26 cellular contexts compared by ENCODE assay signal in the genomic region with DNA sequence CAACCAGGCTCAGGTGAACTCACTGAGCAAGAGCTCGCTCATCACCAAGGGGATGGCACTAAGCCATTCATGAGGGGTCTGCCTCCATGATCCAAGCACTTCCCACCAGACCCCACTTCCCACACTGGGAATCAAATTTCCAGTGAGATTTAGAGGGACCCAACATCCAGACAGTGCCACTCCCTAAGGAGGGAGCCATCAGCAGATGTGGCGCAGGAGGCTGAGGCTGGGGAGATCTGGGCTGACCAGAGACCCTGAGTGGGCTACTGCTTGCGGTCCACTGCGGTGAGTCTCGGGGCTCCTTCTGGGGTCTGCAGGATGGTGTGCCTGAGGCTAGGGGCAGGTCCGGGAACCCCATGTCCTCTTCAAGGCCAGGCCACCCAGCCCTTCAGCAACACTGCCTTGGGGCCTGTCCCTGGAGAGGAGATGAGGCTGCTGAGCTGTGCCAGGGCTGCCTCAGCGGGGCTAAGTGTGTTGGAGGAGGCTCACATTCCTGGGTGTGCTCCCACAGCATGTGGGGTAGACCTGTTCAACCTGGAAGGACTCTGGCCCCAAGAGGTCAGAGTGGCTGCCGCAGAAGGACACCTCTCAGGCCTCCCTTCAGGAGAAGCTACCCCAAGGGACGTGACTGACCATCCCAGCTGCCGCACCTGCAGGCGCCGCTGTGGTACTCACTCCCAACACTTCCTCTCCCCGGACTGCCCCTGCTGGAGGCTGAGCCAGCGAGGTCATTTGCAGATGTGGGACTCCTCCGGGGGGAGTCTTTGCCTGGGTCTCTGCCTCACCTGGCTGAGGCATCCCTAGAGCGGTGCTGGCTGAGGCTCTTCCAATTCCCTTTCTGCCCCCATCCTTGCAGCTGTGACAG. TPM values are rescaled to one million over a fixed set of nuclear protein-coding genes. Genes with fewer than 3 reads are reported as not detected.
DNase-seq lines count a peak whose midpoint lies in the region; ATAC-seq, FAIRE-seq and TF ChIP-seq lines count a peak whose summit lies in the region.
"Had no signal": no experiment of that assay in that cellular context is flagged by ENCODE, and none has a peak within 500 bp of the region (broad histone marks: within the 10 kb centered on the region; RNA-seq: fewer than 3 reads in every experiment).

No MANE protein-coding gene starts in this region.

- H3K36me3 ChIP-seq in SK-N-SH (replicated peaks in 1 of 2; ENCODE audit: control insufficient read depth in 1 of 2, insufficient read depth in 2 of 2, low read length in 1 of 2) (no peaks in the 10 kb centered on the region), mucosa of descending colon (ENCODE audit: low read depth) (no peaks in the 10 kb centered on the region)
- H3K36me3 ChIP-seq: BLaER1 treated with 17β-estradiol and CSF1 and Interleukin-3, amounts not matched to agents 10 nM and 100 nM; HAP-1; SJCRH30 had no signal

- no peak for TF ChIP-seq RAD21 in SK-N-SH (IDR thresholded peaks at IDR 0.05; ENCODE audit: low read length)

- no peak overlapping the region for H3K27ac ChIP-seq in SK-N-SH (ENCODE audit: low read depth in 2 of 2, low read length in 1 of 2)
- H3K27ac ChIP-seq: 22Rv1; BLaER1 treated with 17β-estradiol and CSF1 and Interleukin-3, amounts not matched to agents 10 nM and 100 nM; HL-60; KMS-11; SJCRH30 had no signal

- no peaks in the 10 kb centered on the region for H3K79me2 ChIP-seq in SK-N-SH (ENCODE audit: insufficient read depth)

- peaks cover 0 to 7% of the 10 kb centered on the region in 2 experiments; a peak in 1 of 4 replicates for H3K4me1 ChIP-seq in SK-N-SH (ENCODE audit: control insufficient read depth in 1 of 2, insufficient read depth in 2 of 2, low read depth in 1 of 2, low read length in 1 of 2)
- H3K4me1 ChIP-seq in mucosa of descending colon (ENCODE audit: low read depth): peaks cover 4% of the 10 kb centered on the region
- H3K4me1 ChIP-seq: HAP-1, SJCRH30 had no signal

- POLR2A ChIA-PET in SK-N-SH (lab: Yijun Ruan, JAX): no interaction called here
- POLR2A ChIA-PET in WTC11 (lab: Charles Lee): no interaction called here
- POLR2A ChIA-PET in activated CD4-positive, alpha-beta T cell treated with anti-CD3 and anti-CD28 coated beads, Interleukin-2, amount 10 ng/mL, durations not matched to agents 7 days and 5 days (lab: Charles Lee): no interaction called here

- 0 out of 2 replicates have a peak, but pooled peaks cover 7% of the 10 kb centered on the region for H3K27me3 ChIP-seq in SK-N-SH (ENCODE audit: insufficient read depth)
- H3K27me3 ChIP-seq: BLaER1 treated with 17β-estradiol and CSF1 and Interleukin-3, amounts not matched to agents 10 nM and 100 nM had no signal

- no peak overlapping the region for H3K4me3 ChIP-seq in SK-N-SH (ENCODE audit: low read depth in 2 of 2, low read length in 1 of 2)
- no peak overlapping the region for H3K4me3 ChIP-seq in mucosa of descending colon
- no peak overlapping the region for H3K4me3 ChIP-seq in foreskin fibroblast (ENCODE audit: low read depth in 1 of 2, low read length in 2 of 2)
- H3K4me3 ChIP-seq: BLaER1 treated with 17β-estradiol and CSF1 and Interleukin-3, amounts not matched to agents 10 nM and 100 nM; GM23338; HAP-1; SJCRH30 had no signal

- H2AFZ ChIP-seq in SK-N-SH (ENCODE audit: low read depth): no peak overlapping the region
- H2AFZ ChIP-seq: GM23338 had no signal

- DNase-seq in SK-N-SH (peak; percentile 8), WTC11 (ENCODE audit: low spot score) (peak; percentile 10), mucosa of descending colon (peak in 2 of 3 donors; percentile 6 to 31), urothelium cell line (ENCODE audit: low spot score) (no peak), foreskin fibroblast (no peak), hepatic stellate cell (ENCODE audit: low spot score) (no peak)
- DNase-seq in activated CD4-positive, alpha-beta T cell treated with anti-CD3 and anti-CD28 coated beads, Interleukin-2, amount 10 ng/mL, durations not matched to agents 7 days and 5 days: no peak
- DNase-seq: ACHN; Calu3; CD8-positive, alpha-beta memory T cell; DMS153; NCI-H1105; NCI-H146; NCI-H2029; NCI-H226; NCI-H510A treated with DMSO at 0.1 percent for 48 hours; NCI-H748 treated with DMSO at 0.1 percent for 48 hours; SJCRH30 had no signal

- peaks cover 3% of the 10 kb centered on the region; the same call in 1 of the 2 replicates for H3K9me3 Mint-ChIP-seq in WTC11
- no peaks in the 10 kb centered on the region for H3K9me3 Mint-ChIP-seq in activated CD4-positive, alpha-beta T cell treated with anti-CD3 and anti-CD28 coated beads, Interleukin-2, amount 10 ng/mL, durations not matched to agents 7 days and 5 days

- no peak for TF ChIP-seq EP300 in SK-N-SH (IDR thresholded peaks at IDR 0.05; ENCODE audit: borderline replicate concordance in 1 of 2, low read depth in 1 of 2, low read length in 1 of 2)

- H3K9me2 ChIP-seq in SK-N-SH: no peaks in the 10 kb centered on the region

- no peaks in the 10 kb centered on the region; the same call in 1 of the 2 replicates for H3K27me3 Mint-ChIP-seq in WTC11 (ENCODE audit: low read depth)
- no peaks in the 10 kb centered on the region for H3K27me3 Mint-ChIP-seq in activated CD4-positive, alpha-beta T cell treated with anti-CD3 and anti-CD28 coated beads, Interleukin-2, amount 10 ng/mL, durations not matched to agents 7 days and 5 days

- ATAC-seq in SK-N-SH treated with all-trans-retinoic acid at 6 μM for 48 hours (no peak), WTC11 (no peak), mucosa of descending colon (no peak)
- ATAC-seq: GM23338 had no signal

- no peak overlapping the region for H3K4me2 ChIP-seq in SK-N-SH
- H3K4me2 ChIP-seq: BLaER1 treated with 17β-estradiol and CSF1 and Interleukin-3, amounts not matched to agents 10 nM and 100 nM; GM23338; KMS-11 had no signal

- CTCF ChIA-PET in SK-N-SH (lab: Yijun Ruan, JAX) (interaction anchor here (0.9 to 7.8 kb wide), 3 partner anchors 7 to 37 kb away, joined by 3 to 65 read pairs (median 30); no protein-coding TSS in a partner anchor), WTC11 (lab: Charles Lee) (interaction anchor here (0.9 to 1.3 kb wide), 2 partner anchors 7 to 15 kb away, joined by 3 to 5 read pairs; no protein-coding TSS in a partner anchor)
- CTCF ChIA-PET in activated CD4-positive, alpha-beta T cell treated with anti-CD3 and anti-CD28 coated beads, Interleukin-2, amount 10 ng/mL, durations not matched to agents 7 days and 5 days (lab: Charles Lee): interaction anchor here (1.5 to 2.4 kb wide), 2 partner anchors 7 to 11 kb away, joined by 5 to 8 read pairs; no protein-coding TSS in a partner anchor

- no peaks in the 10 kb centered on the region for H3F3A ChIP-seq in SK-N-SH (replicated peaks; ENCODE audit: insufficient read depth)

- intact Hi-C loops in mucosa of descending colon (cut with DNase I, micrococcal nuclease): no loop called here

- no peak overlapping the region for H3K27ac Mint-ChIP-seq in WTC11
- H3K27ac Mint-ChIP-seq in activated CD4-positive, alpha-beta T cell treated with anti-CD3 and anti-CD28 coated beads, Interleukin-2, amount 10 ng/mL, durations not matched to agents 7 days and 5 days: no peak overlapping the region
- H3K27ac Mint-ChIP-seq: CD8-positive, alpha-beta memory T cell; GM23338 had no signal

- H4K20me1 ChIP-seq in SK-N-SH (ENCODE audit: insufficient read depth): no peaks in the 10 kb centered on the region

- peak; percentile 35 for FAIRE-seq in urothelium cell line (lab: Jason Lieb, UNC)
- FAIRE-seq: GM12891 had no signal

- no peak overlapping the region for H3K9ac ChIP-seq in SK-N-SH
- H3K9ac ChIP-seq: BLaER1 treated with 17β-estradiol and CSF1 and Interleukin-3, amounts not matched to agents 10 nM and 100 nM; KMS-11 had no signal

- TF ChIP-seq CTCF in SK-N-SH (IDR thresholded peaks at IDR 0.05): no peak
- no peak for TF ChIP-seq CTCF in WTC11 (IDR thresholded peaks at IDR 0.05)
- no peak for TF ChIP-seq CTCF in mucosa of descending colon (IDR thresholded peaks at IDR 0.05)
- TF ChIP-seq CTCF in foreskin fibroblast (IDR thresholded peaks at IDR 0.05; ENCODE audit: low read depth, low read length): no peak

- 75% methylated on average over 9 of the region's 16 CpGs for WGBS in SK-N-SH (ENCODE audit: low lambda C conversion rate)

- H3K9me3 ChIP-seq in SK-N-SH (no peaks in the 10 kb centered on the region), mucosa of descending colon (no peaks in the 10 kb centered on the region)
- H3K9me3 ChIP-seq: HAP-1, SJCRH30 had no signal

- no peaks in the 10 kb centered on the region for H3K36me3 Mint-ChIP-seq in WTC11
- H3K36me3 Mint-ChIP-seq in activated CD4-positive, alpha-beta T cell treated with anti-CD3 and anti-CD28 coated beads, Interleukin-2, amount 10 ng/mL, durations not matched to agents 7 days and 5 days (ENCODE audit: low read depth): no peaks in the 10 kb centered on the region
- H3K36me3 Mint-ChIP-seq: CD8-positive, alpha-beta memory T cell had no signal

- H3K4me1 Mint-ChIP-seq in WTC11: no peaks in the 10 kb centered on the region; the same call in 1 of the 2 replicates
- no peaks in the 10 kb centered on the region for H3K4me1 Mint-ChIP-seq in activated CD4-positive, alpha-beta T cell treated with anti-CD3 and anti-CD28 coated beads, Interleukin-2, amount 10 ng/mL, durations not matched to agents 7 days and 5 days
- H3K4me1 Mint-ChIP-seq: CD8-positive, alpha-beta memory T cell; GM23338 had no signal

- no peak overlapping the region for H3K4me3 Mint-ChIP-seq in WTC11
- H3K4me3 Mint-ChIP-seq in activated CD4-positive, alpha-beta T cell treated with anti-CD3 and anti-CD28 coated beads, Interleukin-2, amount 10 ng/mL, durations not matched to agents 7 days and 5 days: no peak overlapping the region
- H3K4me3 Mint-ChIP-seq: CD8-positive, alpha-beta memory T cell; GM23338 had no signal

TF ChIP-seq in SK-N-SH treated with all-trans-retinoic acid at 6 μM for 48 hours, 23 proteins besides CTCF, POLR2A, EP300 and RAD21 (continues in another document):
- no peak for TF ChIP-seq PPARA (CRISPR knock-in tag; IDR thresholded peaks at IDR 0.05; ENCODE audit: borderline replicate concordance)
- TF ChIP-seq RARB (CRISPR knock-in tag; IDR thresholded peaks at IDR 0.05): no peak
- no peak for TF ChIP-seq TCF4 (CRISPR knock-in tag; IDR thresholded peaks at IDR 0.05; ENCODE audit: borderline replicate concordance)
- TF ChIP-seq ISL1 (CRISPR knock-in tag; IDR thresholded peaks at IDR 0.05): no peak

RNA-seq across cellular contexts. Expression of a gene that starts 22.4 kb away (rescaled TPM):
- polyA plus RNA-seq in SK-N-SH (2012; rRNA removed): 95.9 and 112 TPM in 2 replicates
- polyA plus RNA-seq in SK-N-SH (2012; cell fraction: cytosol; rRNA removed): 90.1 and 107 TPM in 2 replicates
- 30.8 and 34.7 TPM in 2 replicates for polyA plus RNA-seq in SK-N-SH (2012; cell fraction: nucleus; rRNA removed)
- total RNA-seq in WTC11 (2021): 32.5 to 44.2 TPM (median 41.8 TPM) in 3 replicates
- total RNA-seq in mucosa of descending colon: 10 to 100 TPM; 81.4 to 86.8 (median 86.7) TPM
- 10 to 100 TPM; 21.4 to 21.8 TPM for total RNA-seq in activated CD4-positive, alpha-beta T cell treated with anti-CD3 and anti-CD28 coated beads, Interleukin-2, amount 10 ng/mL, durations not matched to agents 7 days and 5 days

Comparison
In these comparisons a context has a peak if more than half of its experiments do, and no peak if none do; other contexts are left out.
1. DNase-seq: peak in SK-N-SH (single experiment), WTC11 (single experiment) and mucosa of descending colon (2 of 3); none in urothelium cell line (single experiment), activated CD4-positive, alpha-beta T cell treated with anti-CD3 and anti-CD28 coated beads, Interleukin-2, amount 10 ng/mL, durations not matched to agents 7 days and 5 days (single experiment), foreskin fibroblast (0 of 2) and hepatic stellate cell (single experiment).